In genomic region chr5:136115183-136115865, GRCh38 we compare ENCODE assay signal across 1 cellular context.
TF ChIP-seq lines count a peak whose summit lies in the region.

No MANE protein-coding gene starts in this region.

TF ChIP-seq in GM12878, 131 proteins besides CTCF, POLR2A, EP300 and RAD21 (continued from another document):
- TF ChIP-seq, protein P1, sequence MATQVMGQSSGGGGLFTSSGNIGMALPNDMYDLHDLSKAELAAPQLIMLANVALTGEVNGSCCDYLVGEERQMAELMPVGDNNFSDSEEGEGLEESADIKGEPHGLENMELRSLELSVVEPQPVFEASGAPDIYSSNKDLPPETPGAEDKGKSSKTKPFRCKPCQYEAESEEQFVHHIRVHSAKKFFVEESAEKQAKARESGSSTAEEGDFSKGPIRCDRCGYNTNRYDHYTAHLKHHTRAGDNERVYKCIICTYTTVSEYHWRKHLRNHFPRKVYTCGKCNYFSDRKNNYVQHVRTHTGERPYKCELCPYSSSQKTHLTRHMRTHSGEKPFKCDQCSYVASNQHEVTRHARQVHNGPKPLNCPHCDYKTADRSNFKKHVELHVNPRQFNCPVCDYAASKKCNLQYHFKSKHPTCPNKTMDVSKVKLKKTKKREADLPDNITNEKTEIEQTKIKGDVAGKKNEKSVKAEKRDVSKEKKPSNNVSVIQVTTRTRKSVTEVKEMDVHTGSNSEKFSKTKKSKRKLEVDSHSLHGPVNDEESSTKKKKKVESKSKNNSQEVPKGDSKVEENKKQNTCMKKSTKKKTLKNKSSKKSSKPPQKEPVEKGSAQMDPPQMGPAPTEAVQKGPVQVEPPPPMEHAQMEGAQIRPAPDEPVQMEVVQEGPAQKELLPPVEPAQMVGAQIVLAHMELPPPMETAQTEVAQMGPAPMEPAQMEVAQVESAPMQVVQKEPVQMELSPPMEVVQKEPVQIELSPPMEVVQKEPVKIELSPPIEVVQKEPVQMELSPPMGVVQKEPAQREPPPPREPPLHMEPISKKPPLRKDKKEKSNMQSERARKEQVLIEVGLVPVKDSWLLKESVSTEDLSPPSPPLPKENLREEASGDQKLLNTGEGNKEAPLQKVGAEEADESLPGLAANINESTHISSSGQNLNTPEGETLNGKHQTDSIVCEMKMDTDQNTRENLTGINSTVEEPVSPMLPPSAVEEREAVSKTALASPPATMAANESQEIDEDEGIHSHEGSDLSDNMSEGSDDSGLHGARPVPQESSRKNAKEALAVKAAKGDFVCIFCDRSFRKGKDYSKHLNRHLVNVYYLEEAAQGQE (IDR thresholded peaks at IDR 0.05; ENCODE audit: low read depth, low read length): no peak
- TF ChIP-seq EGR1 (IDR thresholded peaks at IDR 0.05; ENCODE audit: borderline replicate concordance in 1 of 2, low read depth in 2 of 2, low read length in 2 of 2) (no peak), IKZF1 (conservative IDR thresholded peaks at IDR 0.05) (peak; percentile 63), IKZF2 (IDR thresholded peaks at IDR 0.05) (peak in 1 of 2 experiments; percentile 47; a peak in 1 of 4 replicates)
